Comparison of ENCODE assay signal across 17 cellular contexts in genomic region chr17:76640550-76641380, GRCh38. TPM values are rescaled to one million over a fixed set of nuclear protein-coding genes. Genes with fewer than 3 reads are reported as not detected.
DNase-seq lines count a peak whose midpoint lies in the region; ATAC-seq and TF ChIP-seq lines count a peak whose summit lies in the region.
"Had no signal": no experiment of that assay in that cellular context is flagged by ENCODE, and none has a peak within 500 bp of the region (broad histone marks: within the 10 kb centered on the region; RNA-seq: fewer than 3 reads in every experiment).

No MANE protein-coding gene starts in this region.

- H3K4me1 Mint-ChIP-seq in Calu3 (ENCODE audit: low read depth, unreplicated experiment) (peaks cover 57% of the 10 kb centered on the region), endodermal cell (peaks cover 21% of the 10 kb centered on the region), natural killer cell (no peaks in the 10 kb centered on the region)
- H3K4me1 Mint-ChIP-seq: activated CD8-positive, alpha-beta memory T cell treated with anti-CD3 and anti-CD28 coated beads, Interleukin-2, amount 10 ng/mL, durations not matched to agents 7 days and 5 days; IgD-negative memory B cell had no signal

- BruUV-seq in Calu3 (replicated peaks; lab: Mats Ljungman, UMichigan), result TSS peak; percentile 13

- H3K27me3 ChIP-seq in OCI-LY3 (ENCODE audit: low read depth, low read length) (peaks cover 39% of the 10 kb centered on the region), endodermal cell (ENCODE audit: control insufficient read depth, insufficient read depth, low read length, poor library complexity, severe bottlenecking) (no peaks in the 10 kb centered on the region), neutrophil (no peaks in the 10 kb centered on the region)
- H3K27me3 ChIP-seq: foreskin keratinocyte, vagina had no signal

- H3K27ac Mint-ChIP-seq in Calu3 (ENCODE audit: unreplicated experiment) (peak overlapping the region; percentile 40), endodermal cell (peak overlapping the region; percentile 48), natural killer cell (no peak overlapping the region)
- H3K27ac Mint-ChIP-seq: activated CD8-positive, alpha-beta memory T cell treated with anti-CD3 and anti-CD28 coated beads, Interleukin-2, amount 10 ng/mL, durations not matched to agents 7 days and 5 days; IgD-negative memory B cell had no signal

- 84% methylated on average over 5 of the region's 6 CpGs; no CpG with 5 or more reads in 1 of the 2 experiments for WGBS in endodermal cell (ENCODE audit: insufficient coverage in 1 of 2, insufficient read length in 1 of 2), 2 experiments

- H3K79me2 ChIP-seq in OCI-LY3 (ENCODE audit: low read length), result no peaks in the 10 kb centered on the region

- H3K9me3 ChIP-seq in OCI-LY3 (ENCODE audit: insufficient read depth, low read length) (no peaks in the 10 kb centered on the region), endodermal cell (ENCODE audit: control insufficient read depth, low read length) (no peaks in the 10 kb centered on the region), neutrophil (no peaks in the 10 kb centered on the region)
- H3K9me3 ChIP-seq: vagina had no signal

- H4K20me1 ChIP-seq in OCI-LY3 (ENCODE audit: insufficient read depth, low read length), result no peaks in the 10 kb centered on the region

- H3K27ac ChIP-seq in OCI-LY3 (ENCODE audit: low read length), result no peak overlapping the region
- no peak overlapping the region for H3K27ac ChIP-seq in endodermal cell (ENCODE audit: low read depth, low read length)
- peak overlapping the region; percentile 65 for H3K27ac ChIP-seq in neutrophil
- H3K27ac ChIP-seq: foreskin keratinocyte, vagina had no signal

- H3K27me3 Mint-ChIP-seq in Calu3 (ENCODE audit: unreplicated experiment), result no peaks in the 10 kb centered on the region
- H3K27me3 Mint-ChIP-seq in endodermal cell (ENCODE audit: insufficient read depth), result peaks cover 9% of the 10 kb centered on the region
- H3K27me3 Mint-ChIP-seq in natural killer cell (ENCODE audit: low read depth in 2 of 2), result peaks cover 0 to 7% of the 10 kb centered on the region in 2 donors

- TF ChIP-seq CTCF in Calu3 (IDR thresholded peaks at IDR 0.05; ENCODE audit: unreplicated experiment), result no peak
- TF ChIP-seq CTCF in OCI-LY3 (IDR thresholded peaks at IDR 0.05; ENCODE audit: low read depth, low read length), result no peak
- no peak for TF ChIP-seq CTCF in endodermal cell (conservative IDR thresholded peaks at IDR 0.05)
- no peak for TF ChIP-seq CTCF in neutrophil (IDR thresholded peaks at IDR 0.05)
- TF ChIP-seq CTCF in natural killer cell (IDR thresholded peaks at IDR 0.05), result no peak

- CTCF ChIA-PET in Calu3 (lab: Charles Lee), result no interaction called here

- H3K36me3 Mint-ChIP-seq in Calu3 (ENCODE audit: insufficient read depth, unreplicated experiment) (peaks cover 32% of the 10 kb centered on the region), endodermal cell (ENCODE audit: low read depth) (no peaks in the 10 kb centered on the region), natural killer cell (no peaks in the 10 kb centered on the region)
- H3K36me3 Mint-ChIP-seq: activated CD8-positive, alpha-beta memory T cell treated with anti-CD3 and anti-CD28 coated beads, Interleukin-2, amount 10 ng/mL, durations not matched to agents 7 days and 5 days had no signal

- intact Hi-C loops in Calu3 (cut with micrococcal nuclease; ENCODE audit: unreplicated experiment) (loop anchor here (1.0 to 10.0 kb wide), 2 partner anchors 41 to 74 kb away; partner anchors contain the start of gene MXRA7), natural killer cell (cut with micrococcal nuclease) (no loop called here)

- H3K4me3 Mint-ChIP-seq in Calu3 (ENCODE audit: low read depth, unreplicated experiment) (peak overlapping the region; percentile 72), endodermal cell (no peak overlapping the region), natural killer cell (no peak overlapping the region)
- H3K4me3 Mint-ChIP-seq: activated CD8-positive, alpha-beta memory T cell treated with anti-CD3 and anti-CD28 coated beads, Interleukin-2, amount 10 ng/mL, durations not matched to agents 7 days and 5 days; IgD-negative memory B cell had no signal

- ATAC-seq in GM18858 (IDR thresholded peaks at IDR 0.05; ENCODE audit: unreplicated experiment), result no peak
- no peak for ATAC-seq in natural killer cell
- ATAC-seq in GM19035 (IDR thresholded peaks at IDR 0.05; ENCODE audit: unreplicated experiment), result no peak
- ATAC-seq: activated CD8-positive, alpha-beta memory T cell treated with anti-CD3 and anti-CD28 coated beads, Interleukin-2, amount 10 ng/mL, durations not matched to agents 7 days and 5 days; foreskin keratinocyte had no signal

- H3K4me3 ChIP-seq in OCI-LY3 (ENCODE audit: low read length) (peak overlapping the region; percentile 12; the same call in 1 of the 2 replicates), endodermal cell (ENCODE audit: low read length) (no peak overlapping the region), neutrophil (ENCODE audit: low read depth in 1 of 2, low read length in 1 of 2) (peak overlapping the region; percentile 19 to 36)
- H3K4me3 ChIP-seq: vagina had no signal

- DNase-seq in Calu3 (no peak), endodermal cell (no peak), natural killer cell (no peak)
- DNase-seq in activated naive CD4-positive, alpha-beta T cell (lab: John Stamatoyannopoulos, UW), result no peak
- DNase-seq: activated CD8-positive, alpha-beta memory T cell treated with anti-CD3 and anti-CD28 coated beads, Interleukin-2, amount 10 ng/mL, durations not matched to agents 7 days and 5 days; activated naive CD4-positive, alpha-beta T cell treated with anti-CD3 and anti-CD28 coated beads, Interleukin-2, amount 50 U/mL, for 16 hours; effector memory CD4-positive, alpha-beta T cell; foreskin keratinocyte; NCI-H1436; stimulated activated naive CD4-positive, alpha-beta T cell treated with Interleukin-2 at 50 U/mL for 16 hours had no signal

- peaks cover 16% of the 10 kb centered on the region for H3K4me1 ChIP-seq in OCI-LY3 (ENCODE audit: low read length)
- H3K4me1 ChIP-seq in endodermal cell (ENCODE audit: control insufficient read depth, insufficient read depth, low read length), result peaks cover 7% of the 10 kb centered on the region
- H3K4me1 ChIP-seq in neutrophil (ENCODE audit: control insufficient read depth in 1 of 2, insufficient read depth in 1 of 2, low read depth in 1 of 2, low read length in 1 of 2), result peaks cover 25 to 26% of the 10 kb centered on the region in 2 experiments
- H3K4me1 ChIP-seq: foreskin keratinocyte, vagina had no signal

- H2AFZ ChIP-seq in OCI-LY3 (ENCODE audit: low read depth, low read length), result no peak overlapping the region

- H3K9ac ChIP-seq in OCI-LY3 (ENCODE audit: low read length) (no peak overlapping the region), endodermal cell (ENCODE audit: extremely low read depth, low read length, poor library complexity, severe bottlenecking) (no peak overlapping the region)

- H3K9me3 Mint-ChIP-seq in Calu3 (ENCODE audit: low read depth, unreplicated experiment), result no peaks in the 10 kb centered on the region
- H3K9me3 Mint-ChIP-seq in endodermal cell, result no peaks in the 10 kb centered on the region
- no peaks in the 10 kb centered on the region for H3K9me3 Mint-ChIP-seq in natural killer cell

- H3K36me3 ChIP-seq in OCI-LY3 (replicated peaks; ENCODE audit: low read depth, low read length), result no peaks in the 10 kb centered on the region
- H3K36me3 ChIP-seq in endodermal cell (ENCODE audit: control insufficient read depth, insufficient read depth, low read length), result no peaks in the 10 kb centered on the region
- no peaks in the 10 kb centered on the region for H3K36me3 ChIP-seq in neutrophil
- H3K36me3 ChIP-seq: vagina had no signal

- H3K4me2 ChIP-seq in OCI-LY3 (ENCODE audit: low read length), result peak overlapping the region; percentile 45

RNA-seq across cellular contexts. Expression of gene ST6GALNAC1, which starts 2.8 kb away (rescaled TPM):
- total RNA-seq in Calu3 (2022), result 52.2 and 52.4 TPM in 2 replicates
- not detected for total RNA-seq in endodermal cell
- polyA plus RNA-seq in endodermal cell (2013, experiment 1 of 2), result 0.39 TPM
- not detected for polyA plus RNA-seq in endodermal cell (2013, experiment 2 of 2)
- total RNA-seq in natural killer cell, result 1 to 10 TPM in 1 of 3 donors, not detected in 2; 1.0 TPM
- total RNA-seq: activated CD8-positive, alpha-beta memory T cell treated with anti-CD3 and anti-CD28 coated beads, Interleukin-2, amount 10 ng/mL, durations not matched to agents 7 days and 5 days; OCI-LY7 had no signal

RNA-seq across cellular contexts. Expression of gene ST6GALNAC2, which starts 55.1 kb away (rescaled TPM):
- total RNA-seq in Calu3 (2022) (10.5 and 11.6 TPM in 2 replicates), endodermal cell (10 to 100 TPM; 15.1 to 26.9 TPM), natural killer cell (under 1 TPM in 1 of 3 donors, not detected in 2; 0.65 TPM)
- 3.5 TPM for polyA plus RNA-seq in endodermal cell (2013, experiment 1 of 2)
- polyA plus RNA-seq in endodermal cell (2013, experiment 2 of 2), result 3.6 TPM
- total RNA-seq: activated CD8-positive, alpha-beta memory T cell treated with anti-CD3 and anti-CD28 coated beads, Interleukin-2, amount 10 ng/mL, durations not matched to agents 7 days and 5 days; OCI-LY7 had no signal

Comparison
In these comparisons a context has a peak if more than half of its experiments do, and no peak if none do; other contexts are left out.
1. H3K27ac Mint-ChIP-seq: peak in Calu3 (single experiment) and endodermal cell (single experiment); none in natural killer cell (0 of 2).
2. RNA of gene ST6GALNAC1, which starts 2.8 kb away (total RNA-seq): 52.2 to 52.4 TPM in Calu3; not detected in endodermal cell and 1.0 TPM in natural killer cell; every median in the first group is over 10 times any median in the second.